In the genomic region with DNA sequence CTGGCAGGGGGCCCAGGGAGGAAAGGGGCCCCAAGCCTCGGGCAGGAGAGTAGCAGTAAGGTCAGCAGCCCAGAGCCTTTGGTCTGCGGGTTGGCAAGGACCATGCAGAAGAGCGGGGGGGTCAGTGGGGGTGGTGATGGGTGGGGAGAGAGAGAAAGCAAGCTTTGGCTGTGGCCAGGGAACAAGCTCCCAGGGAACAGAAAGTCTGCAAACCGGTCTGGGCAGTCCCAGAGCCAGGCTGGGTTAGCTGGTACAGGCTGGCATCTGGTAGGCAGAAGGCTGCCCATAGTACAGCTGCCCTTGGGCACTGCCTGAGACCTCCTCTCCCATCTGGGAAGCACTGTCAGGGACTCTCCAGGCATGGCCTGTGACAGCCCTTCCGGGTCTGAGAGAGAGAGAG, we compare ENCODE assay signal across 1 cellular context.
TF ChIP-seq lines count a peak whose summit lies in the region.

No MANE protein-coding gene starts in this region.

TF ChIP-seq in IMR-90, 13 proteins besides CTCF, POLR2A, EP300 and RAD21 (continued from another document):
- no peak for TF ChIP-seq USF2 (IDR thresholded peaks at IDR 0.05; ENCODE audit: low read depth, low read length)
- TF ChIP-seq, protein P1, sequence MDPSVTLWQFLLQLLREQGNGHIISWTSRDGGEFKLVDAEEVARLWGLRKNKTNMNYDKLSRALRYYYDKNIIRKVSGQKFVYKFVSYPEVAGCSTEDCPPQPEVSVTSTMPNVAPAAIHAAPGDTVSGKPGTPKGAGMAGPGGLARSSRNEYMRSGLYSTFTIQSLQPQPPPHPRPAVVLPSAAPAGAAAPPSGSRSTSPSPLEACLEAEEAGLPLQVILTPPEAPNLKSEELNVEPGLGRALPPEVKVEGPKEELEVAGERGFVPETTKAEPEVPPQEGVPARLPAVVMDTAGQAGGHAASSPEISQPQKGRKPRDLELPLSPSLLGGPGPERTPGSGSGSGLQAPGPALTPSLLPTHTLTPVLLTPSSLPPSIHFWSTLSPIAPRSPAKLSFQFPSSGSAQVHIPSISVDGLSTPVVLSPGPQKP (IDR thresholded peaks at IDR 0.05; ENCODE audit: borderline replicate concordance, low read depth, low read length), result no peak
